ENCODE assay signal across 2 cellular contexts in genomic region chr5:172790496-172790889, GRCh38.
TF ChIP-seq lines count a peak whose summit lies in the region.

No MANE protein-coding gene starts in this region.

TF ChIP-seq in HEK293T, 16 proteins besides CTCF, POLR2A, EP300 and RAD21:
- no peak for TF ChIP-seq FOXA1 (IDR thresholded peaks at IDR 0.05)
- TF ChIP-seq NFRKB (IDR thresholded peaks at IDR 0.05) = no peak
- TF ChIP-seq ARNT (IDR thresholded peaks at IDR 0.05) = no peak
- TF ChIP-seq L3MBTL2 (conservative IDR thresholded peaks at IDR 0.05) = no peak
- TF ChIP-seq HDGF (IDR thresholded peaks at IDR 0.05; ENCODE audit: borderline replicate concordance) = no peak
- TF ChIP-seq LEF1 (IDR thresholded peaks at IDR 0.05; ENCODE audit: borderline replicate concordance) = no peak
- no peak for TF ChIP-seq FOXM1 (IDR thresholded peaks at IDR 0.05; ENCODE audit: borderline replicate concordance)
TF ChIP-seq in HEK293T: peak in this region for 0.

TF ChIP-seq in K562, 482 proteins besides CTCF, POLR2A, EP300 and RAD21:
- TF ChIP-seq FOXK1 (CRISPR knock-in tag; IDR thresholded peaks at IDR 0.05; ENCODE audit: borderline replicate concordance) (0 out of 2 replicates have a peak, but pooled peaks have one; percentile 31), BCOR (IDR thresholded peaks at IDR 0.05) (peak; percentile 77), CREB3L1 (IDR thresholded peaks at IDR 0.05; ENCODE audit: borderline replicate concordance, low read depth) (no peak), ZFP36 (IDR thresholded peaks at IDR 0.05; ENCODE audit: low read depth, low read length, partially characterized antibody) (peak; percentile 21)
